In genomic region chr16:23836404-23837291, GRCh38 we compare ENCODE assay signal across 8 cellular contexts. TPM values are rescaled to one million over a fixed set of nuclear protein-coding genes. Genes with fewer than 3 reads are reported as not detected.
DNase-seq lines count a peak whose midpoint lies in the region; ATAC-seq and TF ChIP-seq lines count a peak whose summit lies in the region.

No MANE protein-coding gene starts in this region.

- H3K36me3 ChIP-seq in WERI-Rb-1 (no peaks in the 10 kb centered on the region), neural cell (ENCODE audit: insufficient read depth, low read length) (no peaks in the 10 kb centered on the region)

- no peak overlapping the region for H3K27ac ChIP-seq in WERI-Rb-1
- H3K27ac ChIP-seq in neural cell (ENCODE audit: low read length): no peak overlapping the region

- peak; percentile 8 for TF ChIP-seq RAD21 in neural cell (conservative IDR thresholded peaks at IDR 0.05)

- H3K79me2 ChIP-seq in neural cell (replicated peaks; ENCODE audit: insufficient read depth, low read length): no peaks in the 10 kb centered on the region

- peak overlapping the region; percentile 44 for H3K4me3 ChIP-seq in WERI-Rb-1 (ENCODE audit: low read depth, low read length)
- peak overlapping the region; percentile 83 for H3K4me3 ChIP-seq in neural cell (ENCODE audit: low read length)

- peak overlapping the region; percentile 59 for H3K9ac ChIP-seq in neural cell (ENCODE audit: low read length)

- peaks cover 47% of the 10 kb centered on the region for H3K27me3 ChIP-seq in WERI-Rb-1 (ENCODE audit: insufficient read depth, low read depth, severe bottlenecking)
- H3K27me3 ChIP-seq in neural cell (ENCODE audit: insufficient read depth, low read depth, low read length): peaks cover 17% of the 10 kb centered on the region

- H3K9me3 ChIP-seq in WERI-Rb-1 (ENCODE audit: severe bottlenecking) (no peaks in the 10 kb centered on the region), neural cell (ENCODE audit: low read length) (no peaks in the 10 kb centered on the region)

- H3K4me2 ChIP-seq in neural cell (ENCODE audit: low read length): peak overlapping the region; percentile 35

- no peak overlapping the region for H2AFZ ChIP-seq in neural cell (ENCODE audit: low read depth, low read length)

- TF ChIP-seq POLR2A in GM15510 (IDR thresholded peaks at IDR 0.05; ENCODE audit: borderline replicate concordance, extremely low read depth, insufficient read length): peak; percentile 42

- no peaks in the 10 kb centered on the region for H3K9me2 ChIP-seq in neural cell (ENCODE audit: insufficient read depth, low read length)

- no peak for TF ChIP-seq EP300 in neural cell (conservative IDR thresholded peaks at IDR 0.05; ENCODE audit: poor library complexity, severe bottlenecking)

- no peaks in the 10 kb centered on the region for H4K20me1 ChIP-seq in neural cell (ENCODE audit: insufficient read depth)

- TF ChIP-seq CTCF in WERI-Rb-1 (IDR thresholded peaks at IDR 0.05; ENCODE audit: low read depth, low read length) (peak; percentile 53), neural cell (IDR thresholded peaks at IDR 0.05; ENCODE audit: poor library complexity, severe bottlenecking) (peak; percentile 55)

- ATAC-seq in HG03064 (IDR thresholded peaks at IDR 0.05; ENCODE audit: low read depth, unreplicated experiment): peak; percentile 20

- DNase-seq in WERI-Rb-1: peak; percentile 48
- peak; percentile 52 for DNase-seq in effector CD4-positive, alpha-beta T cell
- no peak for DNase-seq in SK-N-DZ (ENCODE audit: low spot score)
- no peak for DNase-seq in HCEC 1CT
- DNase-seq in NCI-H446 (lab: John Stamatoyannopoulos, UW): no peak

- H3F3A ChIP-seq in neural cell (ENCODE audit: insufficient read depth, low read length, poor library complexity, severe bottlenecking): no peaks in the 10 kb centered on the region

TF ChIP-seq in neural cell, 6 proteins besides CTCF, POLR2A, EP300 and RAD21:
- no peak for TF ChIP-seq SMC3 (conservative IDR thresholded peaks at IDR 0.05; ENCODE audit: poor library complexity)
- TF ChIP-seq EZH2 (IDR thresholded peaks at IDR 0.05; ENCODE audit: borderline replicate concordance, insufficient read depth, low read length, poor library complexity, severe bottlenecking): no peak
- TF ChIP-seq POLR2AphosphoS5 (IDR thresholded peaks at IDR 0.05): no peak
- TF ChIP-seq MXI1 (conservative IDR thresholded peaks at IDR 0.05; ENCODE audit: poor library complexity, severe bottlenecking): no peak
- TF ChIP-seq, protein P1, sequence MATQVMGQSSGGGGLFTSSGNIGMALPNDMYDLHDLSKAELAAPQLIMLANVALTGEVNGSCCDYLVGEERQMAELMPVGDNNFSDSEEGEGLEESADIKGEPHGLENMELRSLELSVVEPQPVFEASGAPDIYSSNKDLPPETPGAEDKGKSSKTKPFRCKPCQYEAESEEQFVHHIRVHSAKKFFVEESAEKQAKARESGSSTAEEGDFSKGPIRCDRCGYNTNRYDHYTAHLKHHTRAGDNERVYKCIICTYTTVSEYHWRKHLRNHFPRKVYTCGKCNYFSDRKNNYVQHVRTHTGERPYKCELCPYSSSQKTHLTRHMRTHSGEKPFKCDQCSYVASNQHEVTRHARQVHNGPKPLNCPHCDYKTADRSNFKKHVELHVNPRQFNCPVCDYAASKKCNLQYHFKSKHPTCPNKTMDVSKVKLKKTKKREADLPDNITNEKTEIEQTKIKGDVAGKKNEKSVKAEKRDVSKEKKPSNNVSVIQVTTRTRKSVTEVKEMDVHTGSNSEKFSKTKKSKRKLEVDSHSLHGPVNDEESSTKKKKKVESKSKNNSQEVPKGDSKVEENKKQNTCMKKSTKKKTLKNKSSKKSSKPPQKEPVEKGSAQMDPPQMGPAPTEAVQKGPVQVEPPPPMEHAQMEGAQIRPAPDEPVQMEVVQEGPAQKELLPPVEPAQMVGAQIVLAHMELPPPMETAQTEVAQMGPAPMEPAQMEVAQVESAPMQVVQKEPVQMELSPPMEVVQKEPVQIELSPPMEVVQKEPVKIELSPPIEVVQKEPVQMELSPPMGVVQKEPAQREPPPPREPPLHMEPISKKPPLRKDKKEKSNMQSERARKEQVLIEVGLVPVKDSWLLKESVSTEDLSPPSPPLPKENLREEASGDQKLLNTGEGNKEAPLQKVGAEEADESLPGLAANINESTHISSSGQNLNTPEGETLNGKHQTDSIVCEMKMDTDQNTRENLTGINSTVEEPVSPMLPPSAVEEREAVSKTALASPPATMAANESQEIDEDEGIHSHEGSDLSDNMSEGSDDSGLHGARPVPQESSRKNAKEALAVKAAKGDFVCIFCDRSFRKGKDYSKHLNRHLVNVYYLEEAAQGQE (IDR thresholded peaks at IDR 0.05; ENCODE audit: borderline replicate concordance): no peak
- no peak for TF ChIP-seq TAF1 (IDR thresholded peaks at IDR 0.05; ENCODE audit: low read depth)

RNA-seq across cellular contexts. Expression of gene PRKCB, which starts 0.9 kb away (rescaled TPM):
- polyA plus RNA-seq in neural cell: 27.6 and 30.0 TPM in 2 replicates
- polyA minus RNA-seq in neural cell: 61.8 and 66.2 TPM in 2 replicates
- polyA plus RNA-seq in SK-N-DZ (2014; cell fraction: cytosol; rRNA removed): 0.06 and 0.10 TPM in 2 replicates
- 0.14 TPM in 1 of 2 replicates, not detected in the other for polyA plus RNA-seq in SK-N-DZ (2014; cell fraction: nucleus; rRNA removed)

Comparison
In these comparisons a context has a peak if more than half of its experiments do, and no peak if none do; other contexts are left out.
1. DNase-seq: peak in WERI-Rb-1 (single experiment) and effector CD4-positive, alpha-beta T cell (single experiment); none in SK-N-DZ (single experiment), HCEC 1CT (single experiment) and NCI-H446 (0 of 2).